In genomic region chr12:112992541-112993398, GRCh38 we compare ENCODE assay signal across 8 cellular contexts.
DNase-seq lines count a peak whose midpoint lies in the region; ATAC-seq lines count a peak whose summit lies in the region.

No MANE protein-coding gene starts in this region.

- DNase-seq in GM03348 (ENCODE audit: low spot score): peak; percentile 82
- peak; percentile 57 for DNase-seq in MV-4-11 (lab: John Stamatoyannopoulos, UW)
- DNase-seq in SW 1271 (lab: John Stamatoyannopoulos, UW): peak; percentile 38 to 74
- peak; percentile 20 for DNase-seq in amniotic stem cell (lab: John Stamatoyannopoulos, UW)
- peak; percentile 66 for DNase-seq in hepatic stellate cell (ENCODE audit: low spot score)
- DNase-seq in smooth muscle cell of the brain vasculature (ENCODE audit: low read depth, low spot score): peak; percentile 65

- ATAC-seq in HG02798 (IDR thresholded peaks at IDR 0.05; ENCODE audit: poor library complexity, unreplicated experiment) (no peak), GM18907 (IDR thresholded peaks at IDR 0.05; ENCODE audit: unreplicated experiment) (no peak)

Comparison
In these comparisons a context has a peak if more than half of its experiments do, and no peak if none do; other contexts are left out.
1. DNase-seq: peak in every context shown above with its lines; median percentile 82 in GM03348; 66 in hepatic stellate cell; 65 in smooth muscle cell of the brain vasculature; 57 in MV-4-11; 56 in SW 1271; 20 in amniotic stem cell.